In genomic region chr2:152433289-152433688, GRCh38 we compare ENCODE assay signal across 30 cellular contexts.
DNase-seq lines count a peak whose midpoint lies in the region; ATAC-seq, FAIRE-seq and TF ChIP-seq lines count a peak whose summit lies in the region.
"Had no signal": no experiment of that assay in that cellular context is flagged by ENCODE, and none has a peak within 500 bp of the region (broad histone marks: within the 10 kb centered on the region; RNA-seq: fewer than 3 reads in every experiment).

No MANE protein-coding gene starts in this region.

- H3K4me3 ChIP-seq in IMR-90 (ENCODE audit: insufficient read depth, low read depth, low read length) = no peak overlapping the region
- no peak overlapping the region for H3K4me3 ChIP-seq in astrocyte (ENCODE audit: insufficient read depth, low read depth, low read length)
- H3K4me3 ChIP-seq in mesenchymal stem cell (ENCODE audit: insufficient read depth in 1 of 2, low read depth in 1 of 2, low read length in 2 of 2) = no peak overlapping the region
- no peak overlapping the region for H3K4me3 ChIP-seq in upper lobe of left lung
- H3K4me3 ChIP-seq: GM23248, Peyer's patch, smooth muscle cell, thoracic aorta had no signal

- H3K4ac ChIP-seq in IMR-90 (ENCODE audit: low read depth, low read length) (no peak overlapping the region), mesenchymal stem cell (ENCODE audit: low read depth in 1 of 2, low read length in 2 of 2) (no peak overlapping the region), H9 (ENCODE audit: low read depth, low read length) (no peak overlapping the region)

- no peaks in the 10 kb centered on the region for H3K9me1 ChIP-seq in IMR-90 (ENCODE audit: insufficient read depth, low read length)

- H3K4me1 Mint-ChIP-seq in astrocyte (ENCODE audit: low read depth, unreplicated experiment) = peaks cover 28% of the 10 kb centered on the region
- peaks cover 3% of the 10 kb centered on the region for H3K4me1 Mint-ChIP-seq in activated T-helper 2 cell treated with anti-CD3 and anti-CD28 coated beads, Interferon-gamma antibody, Interleukin-2, Interleukin-4, amounts not matched to agents 10 μg/mL and 5 μg/mL and 100 μg/mL, durations not matched to agents 14 hours and 24 hours and 36 hours (ENCODE audit: low read depth)
- H3K4me1 Mint-ChIP-seq in H9 = peaks cover 74 to 86% of the 10 kb centered on the region in 2 experiments
- H3K4me1 Mint-ChIP-seq: activated CD4-positive, alpha-beta T cell treated with anti-CD3 and anti-CD28 coated beads, Interleukin-2, amount 10 ng/mL, durations not matched to agents 24 days and 14 days; CD8-positive, alpha-beta memory T cell; stimulated activated effector memory CD8-positive, alpha-beta T cell treated with anti-CD3 and anti-CD28 coated beads, Interleukin-12 subunit alpha, Interleukin-12 subunit beta, amount 100 ng/mL, for 72 hours; T-helper 17 cell had no signal

- ATAC-seq in IMR-90 (ENCODE audit: low read depth) (no peak), upper lobe of left lung (ENCODE audit: low FRiP score in 2 of 2) (peak in 1 of 2 donors; percentile 42)
- ATAC-seq: stimulated activated effector memory CD8-positive, alpha-beta T cell treated with anti-CD3 and anti-CD28 coated beads, Interleukin-12 subunit alpha, Interleukin-12 subunit beta, amount 100 ng/mL, for 72 hours; T-helper 17 cell had no signal

- no peaks in the 10 kb centered on the region for H3K27me3 Mint-ChIP-seq in astrocyte (ENCODE audit: low read depth, unreplicated experiment)
- no peaks in the 10 kb centered on the region for H3K27me3 Mint-ChIP-seq in activated T-helper 2 cell treated with anti-CD3 and anti-CD28 coated beads, Interferon-gamma antibody, Interleukin-2, Interleukin-4, amounts not matched to agents 10 μg/mL and 5 μg/mL and 100 μg/mL, durations not matched to agents 14 hours and 24 hours and 36 hours (ENCODE audit: low read depth)
- no peaks in the 10 kb centered on the region for H3K27me3 Mint-ChIP-seq in H9 (ENCODE audit: low read depth)
- H3K27me3 Mint-ChIP-seq: activated CD4-positive, alpha-beta T cell treated with anti-CD3 and anti-CD28 coated beads, Interleukin-2, amount 10 ng/mL, durations not matched to agents 24 days and 14 days; memory B cell had no signal

- H3K18ac ChIP-seq in IMR-90 (ENCODE audit: low read depth, low read length) = no peak overlapping the region
- peak overlapping the region in 1 of 2 experiments; percentile 11 for H3K18ac ChIP-seq in mesenchymal stem cell (ENCODE audit: low read depth in 1 of 2, low read length in 2 of 2)
- H3K18ac ChIP-seq in H9 (ENCODE audit: insufficient read length, low read depth, low read length) = no peak overlapping the region

- CTCF ChIA-PET in IMR-90 (lab: Yijun Ruan, JAX) = no interaction called here

- H3K56ac ChIP-seq in IMR-90 (ENCODE audit: extremely low read depth, insufficient read depth, low read length) (no peak overlapping the region), H9 (ENCODE audit: insufficient read length, low read depth, low read length) (no peak overlapping the region)

- dilution Hi-C loops in IMR-90 (cut with HindIII; ENCODE audit: low sequenced_read_pairs, unreplicated experiment) = no loop called here

- H3K79me2 ChIP-seq in astrocyte (ENCODE audit: insufficient read depth, low read length) = peaks cover 62% of the 10 kb centered on the region
- H3K79me2 ChIP-seq in H9 (ENCODE audit: insufficient read depth, low read length) = peaks cover 8% of the 10 kb centered on the region; the same call in 1 of the 2 replicates

- H2AK9ac ChIP-seq in IMR-90 (replicated peaks; ENCODE audit: low read depth, low read length, poor library complexity) = no peak overlapping the region

- H4K5ac ChIP-seq in IMR-90 (ENCODE audit: low read depth, low read length) (no peak overlapping the region), H9 (ENCODE audit: insufficient read length, low read depth, low read length) (no peak overlapping the region)

- H3K36me3 Mint-ChIP-seq in astrocyte (ENCODE audit: low read depth, unreplicated experiment) (no peaks in the 10 kb centered on the region), H9 (ENCODE audit: insufficient read depth in 1 of 3, low read depth in 3 of 3) (no peaks in the 10 kb centered on the region)
- no peaks in the 10 kb centered on the region for H3K36me3 Mint-ChIP-seq in activated T-helper 2 cell treated with anti-CD3 and anti-CD28 coated beads, Interferon-gamma antibody, Interleukin-2, Interleukin-4, amounts not matched to agents 10 μg/mL and 5 μg/mL and 100 μg/mL, durations not matched to agents 14 hours and 24 hours and 36 hours (ENCODE audit: low read depth)
- H3K36me3 Mint-ChIP-seq: CD8-positive, alpha-beta memory T cell; memory B cell; stimulated activated effector memory CD8-positive, alpha-beta T cell treated with anti-CD3 and anti-CD28 coated beads, Interleukin-12 subunit alpha, Interleukin-12 subunit beta, amount 100 ng/mL, for 72 hours had no signal

- no peaks in the 10 kb centered on the region for H3K9me3 ChIP-seq in IMR-90 (ENCODE audit: control insufficient read depth, insufficient read depth, low read length)
- H3K9me3 ChIP-seq in astrocyte (ENCODE audit: insufficient read depth, low read depth, low read length) = no peaks in the 10 kb centered on the region
- H3K9me3 ChIP-seq in mesenchymal stem cell (ENCODE audit: control insufficient read depth, low read length) = no peaks in the 10 kb centered on the region
- H3K9me3 ChIP-seq in upper lobe of left lung = no peaks in the 10 kb centered on the region
- no peaks in the 10 kb centered on the region for H3K9me3 ChIP-seq in H9 (ENCODE audit: control insufficient read depth, low read depth, low read length)
- H3K9me3 ChIP-seq: Peyer's patch, SK-N-SH, thoracic aorta had no signal

- intact Hi-C loops in IMR-90 (cut with micrococcal nuclease) = no loop called here
- intact Hi-C loops in activated T-helper 2 cell treated with anti-CD3 and anti-CD28 coated beads, Interferon-gamma antibody, Interleukin-2, Interleukin-4, amounts not matched to agents 10 μg/mL and 5 μg/mL and 100 μg/mL, durations not matched to agents 14 hours and 24 hours and 36 hours (cut with micrococcal nuclease) = no loop called here

- H3T11ph ChIP-seq in H9 (ENCODE audit: low read length) = no peak overlapping the region

- H4K8ac ChIP-seq in IMR-90 (ENCODE audit: low read depth in 2 of 2, low read length in 2 of 2) = no peak overlapping the region
- no peak overlapping the region for H4K8ac ChIP-seq in mesenchymal stem cell (ENCODE audit: low read length)
- H4K8ac ChIP-seq in H9 (replicated peaks; ENCODE audit: insufficient read length, low read depth, low read length) = no peak overlapping the region

- H3K14ac ChIP-seq in IMR-90 (replicated peaks; ENCODE audit: low read depth, low read length) (no peak overlapping the region), mesenchymal stem cell (ENCODE audit: low read length in 2 of 2) (no peak overlapping the region), H9 (ENCODE audit: insufficient read depth, low read length) (no peak overlapping the region)

- no peak for FAIRE-seq in astrocyte (lab: Jason Lieb, UNC)
- FAIRE-seq: bronchial epithelial cell had no signal

- TF ChIP-seq POLR2A in IMR-90 (IDR thresholded peaks at IDR 0.05; ENCODE audit: low read depth, low read length) (no peak), upper lobe of left lung (IDR thresholded peaks at IDR 0.05) (peak in 1 of 4 donors; percentile 20)

- no peaks in the 10 kb centered on the region for H3K23me2 ChIP-seq in H9 (ENCODE audit: insufficient read length, low read depth, low read length, poor library complexity, severe bottlenecking)

- H2BK5ac ChIP-seq in IMR-90 (ENCODE audit: low read depth, low read length, poor library complexity, severe bottlenecking) = no peak overlapping the region
- no peak overlapping the region for H2BK5ac ChIP-seq in mesenchymal stem cell (ENCODE audit: low read depth, low read length, poor library complexity, severe bottlenecking)
- no peak overlapping the region for H2BK5ac ChIP-seq in H9 (ENCODE audit: insufficient read length, low read length)

- H2AFZ ChIP-seq in IMR-90 (replicated peaks; ENCODE audit: low read length, poor library complexity) (no peak overlapping the region), astrocyte (ENCODE audit: low read depth, low read length) (no peak overlapping the region), mesenchymal stem cell (ENCODE audit: low read depth, low read length) (no peak overlapping the region), H9 (ENCODE audit: low read length) (no peak overlapping the region)
- H2AFZ ChIP-seq: GM23248 had no signal

- H3K27me3 ChIP-seq in IMR-90 (ENCODE audit: control insufficient read depth, insufficient read depth, low read length) (no peaks in the 10 kb centered on the region), astrocyte (ENCODE audit: insufficient read depth, low read length) (no peaks in the 10 kb centered on the region), mesenchymal stem cell (ENCODE audit: control insufficient read depth in 1 of 2, insufficient read depth in 1 of 2, low read length in 2 of 2) (no peaks in the 10 kb centered on the region), upper lobe of left lung (no peaks in the 10 kb centered on the region), H9 (ENCODE audit: insufficient read depth, low read length) (no peaks in the 10 kb centered on the region)
- H3K27me3 ChIP-seq: Peyer's patch had no signal

- H3K9ac ChIP-seq in IMR-90 (ENCODE audit: low read depth, low read length) (no peak overlapping the region), astrocyte (ENCODE audit: low read length) (no peak overlapping the region), mesenchymal stem cell (ENCODE audit: low read length) (peak overlapping the region; percentile 40), H9 (ENCODE audit: extremely low read depth, insufficient read length, low read length) (no peak overlapping the region)
- H3K9ac ChIP-seq: GM23248, KMS-11, SK-N-SH had no signal

- in situ Hi-C loops in IMR-90 (cut with MboI; ENCODE audit: low sequenced_read_pairs) = no loop called here

- WGBS in IMR-90 (ENCODE audit: extremely low coverage in 2 of 2, insufficient read length in 1 of 2), 2 experiments = 50% methylated on average over 1 of the region's 1 CpG; no CpG with 5 or more reads in 1 of the 2 experiments
- WGBS in mesenchymal stem cell = 91% methylated on average over 1 of the region's 1 CpG
- 71 to 88% methylated on average over 1 of the region's 1 CpG for WGBS in upper lobe of left lung, 2 donors
- WGBS in H9 (ENCODE audit: extremely low coverage, insufficient read length, low lambda C conversion rate) = no CpG with 5 or more reads among the region's 1 CpG

- TF ChIP-seq CTCF in IMR-90 (conservative IDR thresholded peaks at IDR 0.05; ENCODE audit: low read depth, low read length) = no peak
- TF ChIP-seq CTCF in astrocyte (IDR thresholded peaks at IDR 0.05; ENCODE audit: insufficient read depth, low read depth, low read length) = no peak
- TF ChIP-seq CTCF in upper lobe of left lung (IDR thresholded peaks at IDR 0.05) = no peak
- no peak for TF ChIP-seq CTCF in H9 (conservative IDR thresholded peaks at IDR 0.05)

- H2AK5ac ChIP-seq in IMR-90 (ENCODE audit: low read depth, low read length) (no peak overlapping the region), mesenchymal stem cell (ENCODE audit: low read length, severe bottlenecking) (no peak overlapping the region), H9 (ENCODE audit: insufficient read length, low read length) (no peak overlapping the region)

- H2BK12ac ChIP-seq in mesenchymal stem cell (ENCODE audit: low read length in 2 of 2) (peak overlapping the region in 1 of 2 experiments; percentile 29), H9 (ENCODE audit: insufficient read length, low read depth, low read length) (no peak overlapping the region)

- H3K4me1 ChIP-seq in IMR-90 (ENCODE audit: control insufficient read depth, insufficient read depth, low read length) (no peaks in the 10 kb centered on the region), astrocyte (ENCODE audit: insufficient read depth, low read length) (no peaks in the 10 kb centered on the region), mesenchymal stem cell (ENCODE audit: control insufficient read depth, insufficient read depth, low read depth, low read length) (peaks cover 5% of the 10 kb centered on the region), upper lobe of left lung (peaks cover 18 to 33% (median 22%) of the 10 kb centered on the region in 4 donors), H9 (ENCODE audit: insufficient read depth, low read length) (peaks cover 20% of the 10 kb centered on the region)
- H3K4me1 ChIP-seq: Peyer's patch had no signal

- BruUV-seq in IMR-90 (replicated peaks; lab: Mats Ljungman, UMichigan) = no TSS peak

- H3K9me3 Mint-ChIP-seq in astrocyte (ENCODE audit: unreplicated experiment) (no peaks in the 10 kb centered on the region), H9 (no peaks in the 10 kb centered on the region)
- H3K9me3 Mint-ChIP-seq in activated T-helper 2 cell treated with anti-CD3 and anti-CD28 coated beads, Interferon-gamma antibody, Interleukin-2, Interleukin-4, amounts not matched to agents 10 μg/mL and 5 μg/mL and 100 μg/mL, durations not matched to agents 14 hours and 24 hours and 36 hours = no peaks in the 10 kb centered on the region
- H3K9me3 Mint-ChIP-seq: activated CD4-positive, alpha-beta T cell treated with anti-CD3 and anti-CD28 coated beads, Interleukin-2, amount 10 ng/mL, durations not matched to agents 24 days and 14 days; CD8-positive, alpha-beta memory T cell; memory B cell; stimulated activated effector memory CD8-positive, alpha-beta T cell treated with anti-CD3 and anti-CD28 coated beads, Interleukin-12 subunit alpha, Interleukin-12 subunit beta, amount 100 ng/mL, for 72 hours had no signal

- DNase-seq in IMR-90 (no peak), astrocyte (ENCODE audit: low read depth) (no peak), mesenchymal stem cell (no peak), upper lobe of left lung (no peak), NCI-H2227 treated with DMSO at 0.1 percent for 48 hours (lab: John Stamatoyannopoulos, UW) (no peak), H9 (no peak)
- no peak for DNase-seq in activated T-helper 2 cell treated with anti-CD3 and anti-CD28 coated beads, Interferon-gamma antibody, Interleukin-2, Interleukin-4, amounts not matched to agents 10 μg/mL and 5 μg/mL and 100 μg/mL, durations not matched to agents 14 hours and 24 hours and 36 hours (ENCODE audit: low spot score)
- DNase-seq: activated CD4-positive, alpha-beta T cell treated with anti-CD3 and anti-CD28 coated beads, Interleukin-2, amount 10 ng/mL, durations not matched to agents 24 days and 14 days; activated naive CD4-positive, alpha-beta T cell treated with Interleukin-2 at 50 U/mL for 16 hours; activated T-cell treated with anti-CD3 and anti-CD28 coated beads, Interleukin-2, amount 50 U/mL, for 48 hours; CD8-positive, alpha-beta memory T cell; cortex of kidney; DMS53; GDM1; GM23248; kidney glomerular epithelial cell; NCI-H1694; NCI-H2171; NCI-H526; occipital lobe; Peyer's patch; SK-N-SH; stimulated activated CD4-positive, alpha-beta T cell treated with anti-CD3 and anti-CD28 coated beads, Interleukin-2, amount 100 ng/mL, for 48 hours; T-helper 17 cell had no signal

- H2BK120ac ChIP-seq in IMR-90 (ENCODE audit: low read depth, low read length) (no peak overlapping the region), mesenchymal stem cell (ENCODE audit: low read depth, low read length) (no peak overlapping the region), H9 (ENCODE audit: low read depth, low read length, poor library complexity, severe bottlenecking) (no peak overlapping the region)

- H3K79me1 ChIP-seq in IMR-90 (ENCODE audit: low read depth in 1 of 2, low read length in 2 of 2) (peaks cover 16 to 39% of the 10 kb centered on the region in 2 experiments; a peak in 3 of 4 replicates), mesenchymal stem cell (replicated peaks; ENCODE audit: low read length, poor library complexity, severe bottlenecking) (peaks cover 37% of the 10 kb centered on the region), H9 (ENCODE audit: insufficient read depth, low read depth, low read length, poor library complexity, severe bottlenecking) (peaks cover 10% of the 10 kb centered on the region)

- POLR2A ChIA-PET in IMR-90 (lab: Charles Lee; ENCODE audit: unreplicated experiment) = no interaction called here

- no peaks in the 10 kb centered on the region for H3K36me3 ChIP-seq in IMR-90 (ENCODE audit: control insufficient read depth, insufficient read depth, low read length)
- H3K36me3 ChIP-seq in astrocyte (ENCODE audit: insufficient read depth, low read length) = no peaks in the 10 kb centered on the region
- no peaks in the 10 kb centered on the region for H3K36me3 ChIP-seq in mesenchymal stem cell (ENCODE audit: control insufficient read depth in 1 of 2, insufficient read depth in 2 of 2, low read depth in 1 of 2, low read length in 2 of 2)
- H3K36me3 ChIP-seq in upper lobe of left lung = no peaks in the 10 kb centered on the region
- H3K36me3 ChIP-seq: Peyer's patch, thoracic aorta had no signal

- H3K27ac ChIP-seq in IMR-90 (ENCODE audit: insufficient read depth, low read length) (no peak overlapping the region), astrocyte (ENCODE audit: low read depth, low read length) (no peak overlapping the region), mesenchymal stem cell (ENCODE audit: low read length, poor library complexity, severe bottlenecking) (no peak overlapping the region), upper lobe of left lung (peak overlapping the region in 3 of 4 donors; percentile 33 to 78 (median 59)), H9 (ENCODE audit: insufficient read length, low read depth, low read length) (no peak overlapping the region)
- H3K27ac ChIP-seq: KMS-11, Peyer's patch, thoracic aorta had no signal

- no peak overlapping the region for H3K4me3 Mint-ChIP-seq in astrocyte (ENCODE audit: unreplicated experiment)
- H3K4me3 Mint-ChIP-seq in activated T-helper 2 cell treated with anti-CD3 and anti-CD28 coated beads, Interferon-gamma antibody, Interleukin-2, Interleukin-4, amounts not matched to agents 10 μg/mL and 5 μg/mL and 100 μg/mL, durations not matched to agents 14 hours and 24 hours and 36 hours (ENCODE audit: low read depth) = no peak overlapping the region
- no peak overlapping the region; a peak in 1 of 5 replicates for H3K4me3 Mint-ChIP-seq in H9
- H3K4me3 Mint-ChIP-seq: activated CD4-positive, alpha-beta T cell treated with anti-CD3 and anti-CD28 coated beads, Interleukin-2, amount 10 ng/mL, durations not matched to agents 24 days and 14 days; CD8-positive, alpha-beta memory T cell; memory B cell; stimulated activated effector memory CD8-positive, alpha-beta T cell treated with anti-CD3 and anti-CD28 coated beads, Interleukin-12 subunit alpha, Interleukin-12 subunit beta, amount 100 ng/mL, for 72 hours; T-helper 17 cell had no signal

- H2BK20ac ChIP-seq in IMR-90 (ENCODE audit: low read depth, low read length) = no peak overlapping the region
- no peak overlapping the region for H2BK20ac ChIP-seq in H9 (ENCODE audit: low read depth, low read length, poor library complexity, severe bottlenecking)

- no peak for TF ChIP-seq EP300 in upper lobe of left lung (IDR thresholded peaks at IDR 0.05)

- TF ChIP-seq RAD21 in IMR-90 (IDR thresholded peaks at IDR 0.05; ENCODE audit: low read length) = no peak

- H3K4me2 ChIP-seq in IMR-90 (ENCODE audit: low read depth, low read length) = no peak overlapping the region
- H3K4me2 ChIP-seq in astrocyte (ENCODE audit: low read length) = no peak overlapping the region
- H3K4me2 ChIP-seq in mesenchymal stem cell (ENCODE audit: low read length, poor library complexity, severe bottlenecking) = no peak overlapping the region
- no peak overlapping the region for H3K4me2 ChIP-seq in H9 (ENCODE audit: insufficient read depth, insufficient read length, low read length)
- H3K4me2 ChIP-seq: KMS-11, SK-N-SH, smooth muscle cell had no signal

- no peak overlapping the region; the same call in 2 of the 3 replicates for H2BK15ac ChIP-seq in IMR-90 (ENCODE audit: low read depth, low read length)
- no peak overlapping the region for H2BK15ac ChIP-seq in mesenchymal stem cell (ENCODE audit: low read depth, poor library complexity, severe bottlenecking)
- H2BK15ac ChIP-seq in H9 (ENCODE audit: low read depth, low read length) = no peak overlapping the region

- H4K91ac ChIP-seq in IMR-90 (ENCODE audit: insufficient read depth, low read depth, low read length) (no peak overlapping the region), mesenchymal stem cell (ENCODE audit: low read length) (no peak overlapping the region), H9 (ENCODE audit: insufficient read length, low read depth, low read length) (no peak overlapping the region)

- peak overlapping the region; percentile 9; the same call in 1 of the 2 replicates for H3K23ac ChIP-seq in IMR-90 (ENCODE audit: low read depth, low read length)
- no peak overlapping the region for H3K23ac ChIP-seq in mesenchymal stem cell (ENCODE audit: low read length in 2 of 2)
- no peak overlapping the region for H3K23ac ChIP-seq in H9 (ENCODE audit: insufficient read length, low read depth, low read length)

- H4K20me1 ChIP-seq in IMR-90 (ENCODE audit: insufficient read depth, low read length) = no peaks in the 10 kb centered on the region
- H4K20me1 ChIP-seq in astrocyte (ENCODE audit: insufficient read depth, low read length) = peaks cover 11% of the 10 kb centered on the region
- H4K20me1 ChIP-seq in H9 (ENCODE audit: control insufficient read depth, insufficient read depth, insufficient read length) = no peaks in the 10 kb centered on the region

- H3K27ac Mint-ChIP-seq in astrocyte (ENCODE audit: unreplicated experiment) (peak overlapping the region; percentile 21), H9 (no peak overlapping the region)
- H3K27ac Mint-ChIP-seq in activated T-helper 2 cell treated with anti-CD3 and anti-CD28 coated beads, Interferon-gamma antibody, Interleukin-2, Interleukin-4, amounts not matched to agents 10 μg/mL and 5 μg/mL and 100 μg/mL, durations not matched to agents 14 hours and 24 hours and 36 hours = no peak overlapping the region
- H3K27ac Mint-ChIP-seq: activated CD4-positive, alpha-beta T cell treated with anti-CD3 and anti-CD28 coated beads, Interleukin-2, amount 10 ng/mL, durations not matched to agents 24 days and 14 days; CD8-positive, alpha-beta memory T cell; memory B cell; stimulated activated effector memory CD8-positive, alpha-beta T cell treated with anti-CD3 and anti-CD28 coated beads, Interleukin-12 subunit alpha, Interleukin-12 subunit beta, amount 100 ng/mL, for 72 hours; T-helper 17 cell had no signal

Comparison
In these comparisons a context has a peak if more than half of its experiments do, and no peak if none do; other contexts are left out.
1. H3K27ac ChIP-seq: peak in upper lobe of left lung (3 of 4); none in IMR-90 (single experiment), astrocyte (single experiment), mesenchymal stem cell (single experiment) and H9 (single experiment).